Comparison of ENCODE assay signal across 8 cellular contexts in the genomic region with DNA sequence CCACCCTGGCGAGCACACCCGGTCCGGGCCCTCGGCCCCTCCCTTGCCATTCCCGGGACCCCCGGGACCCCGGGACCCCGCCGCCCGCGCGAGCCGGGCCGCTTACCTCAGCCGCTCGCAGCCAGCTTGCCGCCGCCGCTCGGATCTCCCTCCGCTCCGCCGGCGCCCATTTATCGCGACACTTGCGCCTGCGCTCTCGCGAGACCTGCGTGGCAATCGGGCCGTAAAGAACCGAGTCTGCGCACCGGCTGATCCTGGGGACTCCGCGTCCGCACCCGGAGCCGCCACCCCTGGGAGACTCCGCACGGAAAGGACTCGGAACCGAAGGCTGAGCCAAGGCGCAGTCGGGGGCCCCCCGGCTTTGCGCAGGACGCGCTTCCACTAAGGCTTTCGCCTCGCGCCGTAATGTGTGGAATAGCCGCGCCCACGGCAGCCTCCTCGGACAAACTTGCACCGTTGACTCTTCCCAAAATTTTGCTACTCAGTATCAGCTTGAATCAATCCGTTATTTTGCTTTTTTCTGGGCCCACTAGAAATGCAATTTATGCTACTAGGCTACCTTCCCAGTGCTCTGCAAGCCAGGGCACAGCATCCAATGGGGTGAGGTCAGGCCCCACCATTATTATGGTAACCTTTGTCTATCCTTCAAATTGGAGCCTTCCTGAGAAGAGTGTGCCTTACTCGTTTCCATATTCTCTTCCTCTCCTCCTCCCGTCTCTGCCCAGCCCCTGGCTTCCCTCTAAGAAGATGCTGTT. TPM values are rescaled to one million over a fixed set of nuclear protein-coding genes. Genes with fewer than 3 reads are reported as not detected.
DNase-seq lines count a peak whose midpoint lies in the region; TF ChIP-seq lines count a peak whose summit lies in the region.

TSS of gene MAD1L1 (minus strand) at position 180 of the 755 bp plus-strand sequence. CDS start 2,812 bp downstream, outside the sequence.

- H3K79me2 ChIP-seq in neural progenitor cell (ENCODE audit: low read depth) = peaks cover 46% of the 10 kb centered on the region

- peak within 1 kb of the TSS; percentile 84 for H2AFZ ChIP-seq in neural progenitor cell (replicated peaks)

- H3K4me2 ChIP-seq in neural progenitor cell = peak within 1 kb of the TSS; percentile 92

- H3K9ac ChIP-seq in neural progenitor cell = peak within 1 kb of the TSS; percentile 99
- H3K9ac ChIP-seq in stomach smooth muscle (ENCODE audit: low read length in 2 of 2) = peak within 1 kb of the TSS; percentile 80 to 84

- no peaks in the 10 kb centered on the region for H3K9me3 Mint-ChIP-seq in neural progenitor cell

- H3K4me1 ChIP-seq in neural progenitor cell (peaks cover 5% of the 10 kb centered on the region), stomach smooth muscle (ENCODE audit: control insufficient read depth, insufficient read depth, low read length) (peaks cover 26% of the 10 kb centered on the region)

- H3K27me3 ChIP-seq in neural progenitor cell (no peaks in the 10 kb centered on the region), stomach smooth muscle (ENCODE audit: control insufficient read depth in 1 of 2, insufficient read depth in 2 of 2, low read length in 2 of 2) (no peaks in the 10 kb centered on the region)

- H3K36me3 ChIP-seq in neural progenitor cell (peaks cover 5% of the 10 kb centered on the region), stomach smooth muscle (ENCODE audit: control insufficient read depth in 2 of 2, insufficient read depth in 2 of 2, low read length in 2 of 2) (peaks cover 16 to 26% of the 10 kb centered on the region in 2 donors)

- H3K9me3 ChIP-seq in neural progenitor cell (ENCODE audit: low read depth) = no peaks in the 10 kb centered on the region
- H3K9me3 ChIP-seq in stomach smooth muscle (ENCODE audit: control insufficient read depth in 2 of 2, low read length in 2 of 2) = no peaks in the 10 kb centered on the region

- H3K27ac Mint-ChIP-seq in neural progenitor cell = peak within 1 kb of the TSS; percentile 97

- DNase-seq in Daoy (ENCODE audit: low read depth) = peak; percentile 95
- peak; percentile 87 for DNase-seq in GOT3 (lab: John Stamatoyannopoulos, UW)
- peak; percentile 91 for DNase-seq in M059J (ENCODE audit: low read depth)
- peak; percentile 92 for DNase-seq in SHP77 treated with DMSO at 0.1 percent for 48 hours (lab: John Stamatoyannopoulos, UW)
- DNase-seq in activated gamma-delta T cell treated with Interleukin-2 at 50 U/mL for 16 hours = peak; percentile 85
- DNase-seq in foreskin fibroblast = peak; percentile 88 to 97
- peak; percentile 96 for DNase-seq in neural progenitor cell (ENCODE audit: low spot score)

- TF ChIP-seq CTCF in foreskin fibroblast (IDR thresholded peaks at IDR 0.05; ENCODE audit: low read depth, low read length) = no peak
- TF ChIP-seq CTCF in neural progenitor cell (IDR thresholded peaks at IDR 0.05) = no peak

- peak within 1 kb of the TSS; percentile 48 for H3K27ac ChIP-seq in neural progenitor cell
- H3K27ac ChIP-seq in stomach smooth muscle (ENCODE audit: low read length) = peak within 1 kb of the TSS; percentile 24

- peaks cover 3% of the 10 kb centered on the region for H3K27me3 Mint-ChIP-seq in neural progenitor cell (ENCODE audit: insufficient read depth, low read depth)

- H3K4me1 Mint-ChIP-seq in neural progenitor cell = peaks cover 18% of the 10 kb centered on the region

- H3K36me3 Mint-ChIP-seq in neural progenitor cell = peaks cover 13% of the 10 kb centered on the region

- H3K4me3 Mint-ChIP-seq in neural progenitor cell = peak within 1 kb of the TSS; percentile 96

- peak within 1 kb of the TSS; percentile 74 to 87 for H3K4me3 ChIP-seq in foreskin fibroblast (ENCODE audit: low read depth in 1 of 2, low read length in 2 of 2)
- H3K4me3 ChIP-seq in neural progenitor cell = peak within 1 kb of the TSS; percentile 92
- H3K4me3 ChIP-seq in stomach smooth muscle (ENCODE audit: low read length in 2 of 2) = peak within 1 kb of the TSS; percentile 88 to 95

- peaks cover 26% of the 10 kb centered on the region for H3F3A ChIP-seq in neural progenitor cell (ENCODE audit: low read depth)

- H4K20me1 ChIP-seq in neural progenitor cell (ENCODE audit: low read depth) = peaks cover 31% of the 10 kb centered on the region

RNA-seq across cellular contexts. Expression of gene MAD1L1, which starts in this region (rescaled TPM):
- 103 and 133 TPM in 2 replicates for total RNA-seq in Daoy (2014; rRNA removed; shearing (Covaris generic))
- total RNA-seq in M059J (2014; rRNA removed; shearing (Covaris generic)) = 41.0 and 61.5 TPM in 2 replicates
- total RNA-seq in neural progenitor cell (ENCODE audit: low replicate concordance) = 23.7 and 46.6 TPM in 2 replicates

Comparison
In these comparisons a context has a peak if more than half of its experiments do, and no peak if none do; other contexts are left out.
1. Peak in every context shown above with its lines: DNase-seq, H3K4me3 ChIP-seq and H3K27ac ChIP-seq.